In the genomic region with DNA sequence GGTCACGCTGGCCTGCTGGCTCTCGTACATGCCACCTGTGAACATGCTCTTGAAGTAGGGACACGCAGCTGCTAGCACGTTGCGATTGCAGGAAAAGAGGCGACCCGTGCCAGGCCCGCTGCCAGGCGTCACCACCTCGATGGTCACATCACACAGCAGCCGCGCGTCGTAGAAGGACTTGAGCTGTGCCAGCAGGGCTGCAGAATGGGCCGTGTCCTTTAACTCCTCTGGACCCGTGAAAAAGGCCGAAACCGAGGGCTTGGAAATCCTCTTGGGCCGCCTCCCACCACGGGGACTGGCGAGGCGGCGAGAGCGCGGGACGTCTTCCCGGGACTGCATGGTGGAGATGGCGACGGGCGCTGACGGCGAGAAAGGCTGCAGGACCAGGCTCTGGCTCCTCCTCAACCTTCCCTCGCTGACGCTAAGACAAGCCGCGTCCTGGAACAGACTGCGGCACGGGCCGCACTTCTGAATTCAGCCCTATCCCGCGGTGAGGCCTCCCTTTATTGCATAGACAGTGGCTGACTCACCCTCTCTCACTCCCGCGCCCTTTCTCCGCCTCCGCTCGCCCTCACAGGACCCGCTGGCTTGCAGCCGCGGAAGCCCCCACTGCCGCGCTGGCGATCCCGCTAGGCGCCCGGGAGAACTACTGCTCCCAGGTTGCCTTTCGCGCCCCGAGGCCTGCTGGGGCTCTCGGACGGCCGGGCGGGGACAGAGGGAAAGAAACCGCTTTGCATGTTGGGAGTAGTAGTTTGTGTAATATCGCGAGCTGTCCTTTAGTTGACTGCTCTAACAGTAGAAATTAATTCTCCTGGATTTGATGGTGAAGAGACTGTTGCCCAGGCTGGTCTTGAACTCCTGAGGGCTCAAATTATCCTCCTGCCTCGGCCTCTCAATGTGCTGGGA, we compare ENCODE assay signal across 8 cellular contexts. TPM values are rescaled to one million over a fixed set of nuclear protein-coding genes. Genes with fewer than 3 reads are reported as not detected.
DNase-seq lines count a peak whose midpoint lies in the region; ATAC-seq and TF ChIP-seq lines count a peak whose summit lies in the region.

A gene with protein sequence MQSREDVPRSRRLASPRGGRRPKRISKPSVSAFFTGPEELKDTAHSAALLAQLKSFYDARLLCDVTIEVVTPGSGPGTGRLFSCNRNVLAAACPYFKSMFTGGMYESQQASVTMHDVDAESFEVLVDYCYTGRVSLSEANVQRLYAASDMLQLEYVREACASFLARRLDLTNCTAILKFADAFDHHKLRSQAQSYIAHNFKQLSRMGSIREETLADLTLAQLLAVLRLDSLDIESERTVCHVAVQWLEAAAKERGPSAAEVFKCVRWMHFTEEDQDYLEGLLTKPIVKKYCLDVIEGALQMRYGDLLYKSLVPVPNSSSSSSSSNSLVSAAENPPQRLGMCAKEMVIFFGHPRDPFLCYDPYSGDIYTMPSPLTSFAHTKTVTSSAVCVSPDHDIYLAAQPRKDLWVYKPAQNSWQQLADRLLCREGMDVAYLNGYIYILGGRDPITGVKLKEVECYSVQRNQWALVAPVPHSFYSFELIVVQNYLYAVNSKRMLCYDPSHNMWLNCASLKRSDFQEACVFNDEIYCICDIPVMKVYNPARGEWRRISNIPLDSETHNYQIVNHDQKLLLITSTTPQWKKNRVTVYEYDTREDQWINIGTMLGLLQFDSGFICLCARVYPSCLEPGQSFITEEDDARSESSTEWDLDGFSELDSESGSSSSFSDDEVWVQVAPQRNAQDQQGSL (minus strand): TSS at position 651 of the 906 bp plus-strand sequence. CDS start 312 bp downstream, at position 339.

- H3K4me3 ChIP-seq in breast epithelium (peak within 1 kb of the TSS; percentile 71 to 83 (median 77)), iPS-18c (ENCODE audit: insufficient read depth, low read depth, low read length) (peak within 1 kb of the TSS; percentile 74), skeletal muscle satellite cell (ENCODE audit: low read length) (peak within 1 kb of the TSS; percentile 72)

- peak; percentile 97 for ATAC-seq in GM18909 (IDR thresholded peaks at IDR 0.05; ENCODE audit: poor library complexity, unreplicated experiment)
- peak; percentile 97 for ATAC-seq in HG03159 (IDR thresholded peaks at IDR 0.05; ENCODE audit: unreplicated experiment)

- peak within 1 kb of the TSS; percentile 75 for H3K27ac ChIP-seq in VCaP
- peak within 1 kb of the TSS; percentile 86 for H3K27ac ChIP-seq in breast epithelium

- peak within 1 kb of the TSS; percentile 80 for H3K4me2 ChIP-seq in skeletal muscle satellite cell (ENCODE audit: low read length)

- peak; percentile 35 for TF ChIP-seq POLR2A in breast epithelium (IDR thresholded peaks at IDR 0.05)

- no peaks in the 10 kb centered on the region for H3K4me1 ChIP-seq in breast epithelium
- peaks cover 9% of the 10 kb centered on the region for H3K4me1 ChIP-seq in skeletal muscle satellite cell (ENCODE audit: control insufficient read depth, insufficient read depth, low read length)

- DNase-seq in AG08395 (ENCODE audit: low spot score) (peak; percentile 92), NCI-H2227 (lab: John Stamatoyannopoulos, UW; ENCODE audit: unreplicated experiment) (peak; percentile 93), breast epithelium (ENCODE audit: low spot score in 2 of 2) (peak; percentile 85 to 86)

- H3K9me3 ChIP-seq in breast epithelium (no peaks in the 10 kb centered on the region), iPS-18c (ENCODE audit: control insufficient read depth, insufficient read depth, low read length) (no peaks in the 10 kb centered on the region), skeletal muscle satellite cell (replicated peaks; ENCODE audit: low read length) (no peaks in the 10 kb centered on the region)

- TF ChIP-seq CTCF in VCaP (conservative IDR thresholded peaks at IDR 0.05) (no peak), breast epithelium (IDR thresholded peaks at IDR 0.05) (peak in 1 of 3 donors; percentile 29)

- H3K27me3 ChIP-seq in breast epithelium (no peaks in the 10 kb centered on the region), skeletal muscle satellite cell (ENCODE audit: control insufficient read depth, insufficient read depth, low read length) (no peaks in the 10 kb centered on the region)

- peak within 1 kb of the TSS; percentile 75 for H3K9ac ChIP-seq in skeletal muscle satellite cell (ENCODE audit: low read depth, low read length)

- intact Hi-C loops in breast epithelium (cut with DNase I; ENCODE audit: low total_unique reads): no loop called here

- no peaks in the 10 kb centered on the region for H3K36me3 ChIP-seq in breast epithelium
- H3K36me3 ChIP-seq in skeletal muscle satellite cell (ENCODE audit: insufficient read depth, low read length): no peaks in the 10 kb centered on the region

RNA-seq across cellular contexts. Expression of the gene that starts here (rescaled TPM):
- 10 to 100 TPM in 1 of 3 donors, 1 to 10 TPM in 2; 5.4 to 15.5 (median 7.9) TPM for total RNA-seq in breast epithelium
- 2.8 and 3.7 TPM in 2 replicates for total RNA-seq in skeletal muscle satellite cell (2012; rRNA removed)

Comparison
In these comparisons a context has a peak if more than half of its experiments do, and no peak if none do; other contexts are left out.
1. Peak in every context shown above with its lines: DNase-seq, ATAC-seq, H3K4me3 ChIP-seq and H3K27ac ChIP-seq.